In genomic region chr5:149414405-149415244, GRCh38 we compare ENCODE assay signal across 15 cellular contexts. TPM values are rescaled to one million over a fixed set of nuclear protein-coding genes. Genes with fewer than 3 reads are reported as not detected.
DNase-seq lines count a peak whose midpoint lies in the region; ATAC-seq and TF ChIP-seq lines count a peak whose summit lies in the region.
"Had no signal": no experiment of that assay in that cellular context is flagged by ENCODE, and none has a peak within 500 bp of the region (broad histone marks: within the 10 kb centered on the region; RNA-seq: fewer than 3 reads in every experiment).

No MANE protein-coding gene starts in this region.

- H3K27ac Mint-ChIP-seq in mesothelial cell of epicardium, result peak overlapping the region; percentile 88
- H3K27ac Mint-ChIP-seq: dendritic cell treated with granulocyte-macrophage colony-stimulating factor and Interleukin-4, amounts not matched to agents 40 ng/mL and 50 ng/mL, for 4 days had no signal

- no peak for TF ChIP-seq POLR2A in Peyer's patch (IDR thresholded peaks at IDR 0.05)

- H3K9me3 ChIP-seq in Peyer's patch (no peaks in the 10 kb centered on the region), tibial artery (no peaks in the 10 kb centered on the region)

- intact Hi-C loops in tibial artery (cut with DNase I; ENCODE audit: low total_unique reads), result no loop called here

- H3K36me3 Mint-ChIP-seq in mesothelial cell of epicardium, result no peaks in the 10 kb centered on the region

- no peaks in the 10 kb centered on the region for H3K36me3 ChIP-seq in Peyer's patch
- peaks cover 89 to 98% (median 90%) of the 10 kb centered on the region in 3 donors for H3K36me3 ChIP-seq in tibial artery

- TF ChIP-seq CTCF in Peyer's patch (IDR thresholded peaks at IDR 0.05), result no peak
- TF ChIP-seq CTCF in mesothelial cell of epicardium (IDR thresholded peaks at IDR 0.05; ENCODE audit: unreplicated experiment), result no peak
- no peak for TF ChIP-seq CTCF in tibial artery (IDR thresholded peaks at IDR 0.05)

- ATAC-seq in HG03342 (IDR thresholded peaks at IDR 0.05; ENCODE audit: unreplicated experiment), result no peak
- no peak for ATAC-seq in GM18907 (IDR thresholded peaks at IDR 0.05; ENCODE audit: unreplicated experiment)
- ATAC-seq: stimulated activated naive CD8-positive, alpha-beta T cell treated with anti-CD3 and anti-CD28 coated beads, Interleukin-15, Interleukin-2, amounts not matched to agents 100 U/mL and 50 U/mL, for 24 hours had no signal

- H3K9me3 Mint-ChIP-seq in mesothelial cell of epicardium, result no peaks in the 10 kb centered on the region
- H3K9me3 Mint-ChIP-seq: dendritic cell treated with granulocyte-macrophage colony-stimulating factor and Interleukin-4, amounts not matched to agents 40 ng/mL and 50 ng/mL, for 4 days; neural crest cell had no signal

- H3K27me3 Mint-ChIP-seq in mesothelial cell of epicardium (ENCODE audit: low read depth), result no peaks in the 10 kb centered on the region
- H3K27me3 Mint-ChIP-seq: dendritic cell treated with granulocyte-macrophage colony-stimulating factor and Interleukin-4, amounts not matched to agents 40 ng/mL and 50 ng/mL, for 4 days had no signal

- H3K27me3 ChIP-seq in Peyer's patch (no peaks in the 10 kb centered on the region), tibial artery (no peaks in the 10 kb centered on the region)

- H3K4me3 Mint-ChIP-seq in mesothelial cell of epicardium, result no peak overlapping the region
- H3K4me3 Mint-ChIP-seq: dendritic cell treated with granulocyte-macrophage colony-stimulating factor and Interleukin-4, amounts not matched to agents 40 ng/mL and 50 ng/mL, for 4 days; neural crest cell had no signal

- H3K27ac ChIP-seq in Peyer's patch, result peak overlapping the region; percentile 57 to 90 (median 62)
- H3K27ac ChIP-seq in tibial artery, result peak overlapping the region; percentile 90 to 98

- no peak for DNase-seq in Peyer's patch
- peak; percentile 50 for DNase-seq in fibroblast of gingiva (ENCODE audit: low read depth)
- no peak for DNase-seq in mesothelial cell of epicardium (ENCODE audit: low spot score in 2 of 2, unreplicated experiment in 2 of 2)
- DNase-seq in tibial artery, result peak; percentile 49 to 86
- no peak for DNase-seq in NCI-H1694 treated with DMSO at 0.1 percent for 48 hours (lab: John Stamatoyannopoulos, UW)
- no peak for DNase-seq in T1000 (lab: John Stamatoyannopoulos, UW)
- DNase-seq: DMS79 treated with DMSO at 0.1 percent for 48 hours; NCI-H226; stimulated activated naive CD8-positive, alpha-beta T cell treated with anti-CD3 and anti-CD28 coated beads, Interleukin-15, Interleukin-2, amounts not matched to agents 100 U/mL and 50 U/mL, for 24 hours had no signal

- peaks cover 52% of the 10 kb centered on the region for H3K4me1 Mint-ChIP-seq in mesothelial cell of epicardium

- H3K4me1 ChIP-seq in Peyer's patch (peaks cover 0 to 14% (median 0%) of the 10 kb centered on the region in 4 donors), tibial artery (peaks cover 0 to 76% (median 50%) of the 10 kb centered on the region in 4 donors)

- peak overlapping the region in 1 of 4 donors; percentile 55 for H3K4me3 ChIP-seq in Peyer's patch
- peak overlapping the region; percentile 66 to 94 for H3K4me3 ChIP-seq in tibial artery

RNA-seq across cellular contexts. Expression of gene IL17B, which starts 35.5 kb away (rescaled TPM):
- total RNA-seq in Peyer's patch, result not detected
- total RNA-seq in mesothelial cell of epicardium, result 0.34 TPM in 1 of 3 replicates, not detected in the others
- total RNA-seq: LHCN-M2, neural crest cell, RPMI7951 had no signal

RNA-seq across cellular contexts. Expression of gene PCYOX1L, which starts 56.8 kb away (rescaled TPM):
- total RNA-seq in Peyer's patch (10 to 100 TPM in 1 of 4 donors, 1 to 10 TPM in 3; 5.2 to 12.4 (median 6.3) TPM), mesothelial cell of epicardium (23.2 to 23.6 TPM (median 23.5 TPM) in 3 replicates)

Comparison
In these comparisons a context has a peak if more than half of its experiments do, and no peak if none do; other contexts are left out.
1. DNase-seq: peak in fibroblast of gingiva (single experiment) and tibial artery (2 of 2); none in Peyer's patch (0 of 3), mesothelial cell of epicardium (0 of 2), NCI-H1694 treated with DMSO at 0.1 percent for 48 hours (single experiment) and T1000 (single experiment).